Comparison of ENCODE assay signal across 8 cellular contexts in the genomic region with DNA sequence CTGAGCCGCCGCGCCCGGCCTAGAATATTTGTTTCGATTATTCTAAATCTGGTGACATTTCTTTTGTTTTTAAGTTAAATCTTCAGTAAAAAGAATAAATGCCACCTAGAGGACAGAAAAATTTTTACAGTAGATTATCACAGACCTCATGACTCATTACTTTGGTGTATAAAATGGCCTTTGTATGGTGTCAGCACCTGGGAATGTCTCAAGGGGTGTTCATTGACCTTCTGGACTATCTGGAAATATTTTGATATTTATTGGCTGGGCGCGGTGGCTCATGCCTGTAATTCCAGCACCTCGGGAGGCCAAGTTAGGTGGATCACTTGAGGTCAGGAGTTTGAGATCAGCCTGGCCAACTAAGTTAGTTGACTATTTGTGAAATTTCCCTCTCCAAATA. TPM values are rescaled to one million over a fixed set of nuclear protein-coding genes. Genes with fewer than 3 reads are reported as not detected.
A peak's percentile ranks its signal among the peaks of the same experiment; 100 is the strongest.
DNase-seq lines count a peak whose midpoint lies in the region; ATAC-seq, FAIRE-seq and TF ChIP-seq lines count a peak whose summit lies in the region.

No MANE protein-coding gene starts in this region.

- peak overlapping the region in 2 of 3 donors; percentile 26 to 64 for H3K27ac Mint-ChIP-seq in CD4-positive, CD25-positive, alpha-beta regulatory T cell
- H3K27ac Mint-ChIP-seq in glutamatergic neuron (ENCODE audit: unreplicated experiment) = no peak overlapping the region

- FAIRE-seq in H54 (lab: Jason Lieb, UNC) = peak; percentile 96
- FAIRE-seq in urothelium cell line (lab: Jason Lieb, UNC) = peak; percentile 48

- peaks cover 40% of the 10 kb centered on the region for H3K36me3 ChIP-seq in CD4-positive, CD25-positive, alpha-beta regulatory T cell (ENCODE audit: control insufficient read depth, insufficient read depth, low read length)
- H3K36me3 ChIP-seq in ascending aorta = peaks cover 12 to 39% of the 10 kb centered on the region in 2 donors

- H3K4me1 Mint-ChIP-seq in CD4-positive, CD25-positive, alpha-beta regulatory T cell = peaks cover 2 to 7% (median 4%) of the 10 kb centered on the region in 4 donors
- no peaks in the 10 kb centered on the region for H3K4me1 Mint-ChIP-seq in glutamatergic neuron (ENCODE audit: low read depth, unreplicated experiment)

- intact Hi-C loops in ascending aorta (cut with DNase I) = no loop called here

- H3K9me3 Mint-ChIP-seq in CD4-positive, CD25-positive, alpha-beta regulatory T cell = peaks cover 0 to 2% (median 0%) of the 10 kb centered on the region in 7 donors
- H3K9me3 Mint-ChIP-seq in glutamatergic neuron (ENCODE audit: unreplicated experiment) = no peaks in the 10 kb centered on the region

- TF ChIP-seq POLR2A in H54 (IDR thresholded peaks at IDR 0.05; ENCODE audit: low read depth, low read length) = no peak

- TF ChIP-seq CTCF in glutamatergic neuron (IDR thresholded peaks at IDR 0.05; ENCODE audit: partially characterized antibody, unreplicated experiment) (peak; percentile 21), ascending aorta (IDR thresholded peaks at IDR 0.05) (peak in 1 of 3 experiments; percentile 13)

- H3K4me1 ChIP-seq in CD4-positive, CD25-positive, alpha-beta regulatory T cell (ENCODE audit: control insufficient read depth, insufficient read depth, low read length, poor library complexity, severe bottlenecking) = no peaks in the 10 kb centered on the region
- H3K4me1 ChIP-seq in ascending aorta = no peaks in the 10 kb centered on the region

- no peak overlapping the region for H3K4me3 Mint-ChIP-seq in CD4-positive, CD25-positive, alpha-beta regulatory T cell
- no peak overlapping the region for H3K4me3 Mint-ChIP-seq in glutamatergic neuron (ENCODE audit: unreplicated experiment)

- no peaks in the 10 kb centered on the region for H3K9me3 ChIP-seq in CD4-positive, CD25-positive, alpha-beta regulatory T cell (ENCODE audit: control insufficient read depth in 2 of 2, low read length in 2 of 2)
- no peaks in the 10 kb centered on the region for H3K9me3 ChIP-seq in ascending aorta

- H3K36me3 Mint-ChIP-seq in CD4-positive, CD25-positive, alpha-beta regulatory T cell = peaks cover 29% of the 10 kb centered on the region
- H3K36me3 Mint-ChIP-seq in glutamatergic neuron (ENCODE audit: unreplicated experiment) = no peaks in the 10 kb centered on the region

- ATAC-seq in CD4-positive, CD25-positive, alpha-beta regulatory T cell (ENCODE audit: low read depth in 2 of 2) = peak in 1 of 2 donors; percentile 42
- ATAC-seq in SK-N-SH treated with all-trans-retinoic acid at 6 μM for 48 hours (peak; percentile 93), GM18861 (IDR thresholded peaks at IDR 0.05; ENCODE audit: unreplicated experiment) (no peak), GM18868 (IDR thresholded peaks at IDR 0.05; ENCODE audit: unreplicated experiment) (no peak)

- no peaks in the 10 kb centered on the region for H3K27me3 Mint-ChIP-seq in CD4-positive, CD25-positive, alpha-beta regulatory T cell
- H3K27me3 Mint-ChIP-seq in glutamatergic neuron (ENCODE audit: unreplicated experiment) = peaks cover 2% of the 10 kb centered on the region

- H3K4me3 ChIP-seq in CD4-positive, CD25-positive, alpha-beta regulatory T cell (ENCODE audit: low read depth, low read length) = no peak overlapping the region
- no peak overlapping the region for H3K4me3 ChIP-seq in ascending aorta

- no peak overlapping the region for H3K27ac ChIP-seq in CD4-positive, CD25-positive, alpha-beta regulatory T cell (ENCODE audit: insufficient read depth, low read length, poor library complexity, severe bottlenecking)
- H3K27ac ChIP-seq in ascending aorta = no peak overlapping the region

- peak in 2 of 3 donors; percentile 32 to 59 for DNase-seq in CD4-positive, CD25-positive, alpha-beta regulatory T cell
- peak; percentile 59 for DNase-seq in H54 (ENCODE audit: insufficient read length, low spot score)
- DNase-seq in glutamatergic neuron = no peak
- DNase-seq in urothelium cell line (ENCODE audit: low spot score) = peak; percentile 89
- DNase-seq in ascending aorta (ENCODE audit: low spot score in 2 of 2) = no peak

- no peaks in the 10 kb centered on the region for H3K27me3 ChIP-seq in CD4-positive, CD25-positive, alpha-beta regulatory T cell (ENCODE audit: control insufficient read depth, insufficient read depth, low read length)
- H3K27me3 ChIP-seq in ascending aorta = no peaks in the 10 kb centered on the region

TF ChIP-seq in SK-N-SH treated with all-trans-retinoic acid at 6 μM for 48 hours, 23 proteins besides CTCF, POLR2A, EP300 and RAD21:
- TF ChIP-seq OSR1 (CRISPR knock-in tag; IDR thresholded peaks at IDR 0.05) (no peak), RARB (CRISPR knock-in tag; IDR thresholded peaks at IDR 0.05) (no peak), ISL1 (CRISPR knock-in tag; IDR thresholded peaks at IDR 0.05) (peak; percentile 14; the same call in 1 of the 2 replicates), TOX (CRISPR knock-in tag; IDR thresholded peaks at IDR 0.05; ENCODE audit: borderline replicate concordance) (no peak), CSDC2 (CRISPR knock-in tag; IDR thresholded peaks at IDR 0.05) (peak; percentile 54; the same call in 1 of the 2 replicates), SNAI2 (CRISPR knock-in tag; IDR thresholded peaks at IDR 0.05) (no peak), GLIS3 (CRISPR knock-in tag; IDR thresholded peaks at IDR 0.05) (no peak), BACH2 (CRISPR knock-in tag; IDR thresholded peaks at IDR 0.05; ENCODE audit: borderline replicate concordance) (no peak), ZFP3 (CRISPR knock-in tag; IDR thresholded peaks at IDR 0.05) (no peak), POU6F1 (CRISPR knock-in tag; IDR thresholded peaks at IDR 0.05; ENCODE audit: borderline replicate concordance, low read depth) (peak; percentile 10; the same call in 1 of the 2 replicates), ZNF8 (CRISPR knock-in tag; IDR thresholded peaks at IDR 0.05) (no peak), CSRNP3 (CRISPR knock-in tag; IDR thresholded peaks at IDR 0.05) (no peak), ZNF565 (CRISPR knock-in tag; conservative IDR thresholded peaks at IDR 0.05; ENCODE audit: low read depth) (no peak)
- TF ChIP-seq, protein P1, sequence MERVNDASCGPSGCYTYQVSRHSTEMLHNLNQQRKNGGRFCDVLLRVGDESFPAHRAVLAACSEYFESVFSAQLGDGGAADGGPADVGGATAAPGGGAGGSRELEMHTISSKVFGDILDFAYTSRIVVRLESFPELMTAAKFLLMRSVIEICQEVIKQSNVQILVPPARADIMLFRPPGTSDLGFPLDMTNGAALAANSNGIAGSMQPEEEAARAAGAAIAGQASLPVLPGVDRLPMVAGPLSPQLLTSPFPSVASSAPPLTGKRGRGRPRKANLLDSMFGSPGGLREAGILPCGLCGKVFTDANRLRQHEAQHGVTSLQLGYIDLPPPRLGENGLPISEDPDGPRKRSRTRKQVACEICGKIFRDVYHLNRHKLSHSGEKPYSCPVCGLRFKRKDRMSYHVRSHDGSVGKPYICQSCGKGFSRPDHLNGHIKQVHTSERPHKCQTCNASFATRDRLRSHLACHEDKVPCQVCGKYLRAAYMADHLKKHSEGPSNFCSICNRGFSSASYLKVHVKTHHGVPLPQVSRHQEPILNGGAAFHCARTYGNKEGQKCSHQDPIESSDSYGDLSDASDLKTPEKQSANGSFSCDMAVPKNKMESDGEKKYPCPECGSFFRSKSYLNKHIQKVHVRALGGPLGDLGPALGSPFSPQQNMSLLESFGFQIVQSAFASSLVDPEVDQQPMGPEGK (CRISPR knock-in tag; IDR thresholded peaks at IDR 0.05; ENCODE audit: borderline replicate concordance) = no peak

RNA-seq across cellular contexts. Expression of gene SLC30A6, which starts 30.3 kb away (rescaled TPM):
- total RNA-seq in CD4-positive, CD25-positive, alpha-beta regulatory T cell = 9.3 TPM
- 10 to 100 TPM; 15.5 to 17.8 (median 16.9) TPM for polyA plus RNA-seq in CD4-positive, CD25-positive, alpha-beta regulatory T cell
- 22.2 TPM for total RNA-seq in glutamatergic neuron (ENCODE audit: unreplicated experiment)
- 4.5 TPM for total RNA-seq in ascending aorta

Comparison
In these comparisons a context has a peak if more than half of its experiments do, and no peak if none do; other contexts are left out.
1. DNase-seq: peak in CD4-positive, CD25-positive, alpha-beta regulatory T cell (2 of 3), H54 (single experiment) and urothelium cell line (single experiment); none in glutamatergic neuron (single experiment) and ascending aorta (0 of 2).